10 cellular contexts compared by ENCODE assay signal in genomic region chr17:8192070-8192815, GRCh38. TPM values are rescaled to one million over a fixed set of nuclear protein-coding genes. Genes with fewer than 3 reads are reported as not detected.
DNase-seq lines count a peak whose midpoint lies in the region; ATAC-seq, FAIRE-seq and TF ChIP-seq lines count a peak whose summit lies in the region.
"Had no signal": no experiment of that assay in that cellular context is flagged by ENCODE, and none has a peak within 500 bp of the region (broad histone marks: within the 10 kb centered on the region; RNA-seq: fewer than 3 reads in every experiment).

No MANE protein-coding gene starts in this region.

- H3K9me3 ChIP-seq in CD4-positive, alpha-beta T cell (ENCODE audit: control insufficient read depth, low read length), result no peaks in the 10 kb centered on the region
- H3K9me3 ChIP-seq in small intestine (ENCODE audit: control insufficient read depth, low read depth), result no peaks in the 10 kb centered on the region

- ATAC-seq in CD4-positive, alpha-beta T cell (ENCODE audit: poor library complexity), result peak; percentile 37
- ATAC-seq in GM21526 (IDR thresholded peaks at IDR 0.05; ENCODE audit: low FRiP score, unreplicated experiment) (peak; percentile 21), HG03139 (IDR thresholded peaks at IDR 0.05; ENCODE audit: unreplicated experiment) (no peak)

- peaks cover 6% of the 10 kb centered on the region in 2 donors for H3K4me1 ChIP-seq in small intestine (ENCODE audit: control insufficient read depth in 2 of 2, insufficient read depth in 1 of 2, low read depth in 1 of 2, low read length in 1 of 2)

- WGBS in small intestine, 3 donors, result 12 to 31% (median 23%) methylated on average over 12 of the region's 12 CpGs

- intact Hi-C loops in CD4-positive, alpha-beta T cell (cut with DNase I, micrococcal nuclease), result loop anchor here in 1 of 2 experiments (5.0 kb wide), 1 partner anchor 95 kb away; the partner anchor contains the start of gene RANGRF

- no peaks in the 10 kb centered on the region for H3K27me3 ChIP-seq in CD4-positive, alpha-beta T cell (ENCODE audit: control insufficient read depth, insufficient read depth, low read length)
- H3K27me3 ChIP-seq in small intestine (ENCODE audit: control insufficient read depth in 2 of 2, insufficient read depth in 2 of 2, low read length in 2 of 2), result no peaks in the 10 kb centered on the region

- peaks cover 3% of the 10 kb centered on the region for H3K36me3 Mint-ChIP-seq in CD4-positive, alpha-beta T cell (ENCODE audit: low read depth)

- POLR2A ChIA-PET in CD4-positive, alpha-beta T cell (lab: Charles Lee), result interaction anchor here (0.6 to 10.5 kb wide), 11 partner anchors 8 to 103 kb away, joined by 3 to 153 read pairs (median 9); partner anchors contain the start of genes AURKB, CTC1 and SLC25A35

- no peak overlapping the region for H3K27ac Mint-ChIP-seq in CD4-positive, alpha-beta T cell
- H3K27ac Mint-ChIP-seq: stimulated activated naive CD8-positive, alpha-beta T cell treated with anti-CD3 and anti-CD28 coated beads, Interleukin-15, Interleukin-2, amounts not matched to agents 100 ng/mL and 50 ng/mL, for 24 hours had no signal

- CTCF ChIA-PET in CD4-positive, alpha-beta T cell (lab: Charles Lee), result interaction anchor here (1.0 to 1.2 kb wide), 3 partner anchors 36 to 98 kb away, joined by 3 to 4 read pairs (median 3); partner anchors contain the start of gene CTC1

- no peaks in the 10 kb centered on the region for H3K9me3 Mint-ChIP-seq in CD4-positive, alpha-beta T cell
- H3K9me3 Mint-ChIP-seq: stimulated activated naive CD8-positive, alpha-beta T cell treated with anti-CD3 and anti-CD28 coated beads, Interleukin-15, Interleukin-2, amounts not matched to agents 100 ng/mL and 50 ng/mL, for 24 hours had no signal

- no peak for TF ChIP-seq CTCF in CD4-positive, alpha-beta T cell (IDR thresholded peaks at IDR 0.05)
- TF ChIP-seq CTCF in coronary artery (IDR thresholded peaks at IDR 0.05), result no peak

- H3K4me3 ChIP-seq in coronary artery (peak overlapping the region; percentile 63), small intestine (ENCODE audit: low read depth in 1 of 2, low read length in 2 of 2) (no peak overlapping the region)

- peak in 5 of 10 experiments; percentile 19 to 40 (median 26) for DNase-seq in CD4-positive, alpha-beta T cell
- DNase-seq in NCI-H187 treated with DMSO at 0.1 percent for 48 hours (lab: John Stamatoyannopoulos, UW), result peak; percentile 82
- peak; percentile 74 for DNase-seq in T1000 (lab: John Stamatoyannopoulos, UW)
- DNase-seq in coronary artery (ENCODE audit: low spot score), result peak; percentile 93
- DNase-seq in islet precursor cell, result peak; percentile 96
- DNase-seq in small intestine, result peak; percentile 94

- no peaks in the 10 kb centered on the region for H3K36me3 ChIP-seq in small intestine (ENCODE audit: control insufficient read depth in 2 of 2, insufficient read depth in 2 of 2, low read length in 2 of 2)

- no peak overlapping the region for H3K4me3 Mint-ChIP-seq in CD4-positive, alpha-beta T cell
- H3K4me3 Mint-ChIP-seq: stimulated activated naive CD8-positive, alpha-beta T cell treated with anti-CD3 and anti-CD28 coated beads, Interleukin-15, Interleukin-2, amounts not matched to agents 100 ng/mL and 50 ng/mL, for 24 hours had no signal

- H3K4me1 Mint-ChIP-seq in CD4-positive, alpha-beta T cell (ENCODE audit: low read depth), result peaks cover 16% of the 10 kb centered on the region

- H3K27me3 Mint-ChIP-seq in CD4-positive, alpha-beta T cell, result no peaks in the 10 kb centered on the region
- H3K27me3 Mint-ChIP-seq: stimulated activated naive CD8-positive, alpha-beta T cell treated with anti-CD3 and anti-CD28 coated beads, Interleukin-15, Interleukin-2, amounts not matched to agents 100 ng/mL and 50 ng/mL, for 24 hours had no signal

- H3K27ac ChIP-seq in CD4-positive, alpha-beta T cell (ENCODE audit: low read depth, low read length), result peak overlapping the region; percentile 22
- H3K27ac ChIP-seq in coronary artery (peak overlapping the region; percentile 82 to 91), small intestine (ENCODE audit: low read depth in 1 of 2, low read length in 1 of 2) (peak overlapping the region; percentile 48 to 92)
- H3K27ac ChIP-seq: KMS-11 had no signal

- FAIRE-seq in small intestine (lab: Jason Lieb, UNC), result no peak

RNA-seq across cellular contexts. Expression of gene BORCS6, which starts 2.3 kb away (rescaled TPM):
- total RNA-seq in CD4-positive, alpha-beta T cell, result 1 to 10 TPM; 6.1 to 6.4 TPM
- polyA plus RNA-seq in small intestine, result 10 to 100 TPM in 2 of 3 donors, 1 to 10 TPM in 1; 9.8 to 13.8 (median 11.8) TPM

RNA-seq across cellular contexts. Expression of gene TMEM107, which starts 16.1 kb away (rescaled TPM):
- total RNA-seq in CD4-positive, alpha-beta T cell, result 10 to 100 TPM; 12.2 to 12.9 TPM
- polyA plus RNA-seq in small intestine, result 10 to 100 TPM in 1 of 3 donors, 1 to 10 TPM in 1, under 1 TPM in 1; 0.89 to 14.9 (median 1.4) TPM

RNA-seq across cellular contexts. Expression of gene AURKB, which starts 18.1 kb away (rescaled TPM):
- total RNA-seq in CD4-positive, alpha-beta T cell, result 1 to 10 TPM in 1 of 2 experiments, under 1 TPM in 1; 0.56 to 1.4 TPM
- 10 to 100 TPM in 1 of 3 donors, 1 to 10 TPM in 2; 4.9 to 48.4 (median 5.1) TPM for polyA plus RNA-seq in small intestine

RNA-seq across cellular contexts. Expression of gene VAMP2, which starts 29.5 kb away (rescaled TPM):
- 100 to 1,000 TPM; 351 to 366 TPM for total RNA-seq in CD4-positive, alpha-beta T cell
- polyA plus RNA-seq in small intestine, result 10 to 100 TPM; 27.5 to 47.3 (median 46.2) TPM

RNA-seq across cellular contexts. Expression of gene PER1, which starts 40.0 kb away (rescaled TPM):
- 1,000 to 10,000 TPM; 1,723 to 1,794 TPM for total RNA-seq in CD4-positive, alpha-beta T cell
- 10 to 100 TPM; 47.8 to 79.4 (median 60.1) TPM for polyA plus RNA-seq in small intestine

Comparison
In these comparisons a context has a peak if more than half of its experiments do, and no peak if none do; other contexts are left out.
1. H3K27ac ChIP-seq: peak in every context shown above with its lines; median percentile 86 in coronary artery; 70 in small intestine; 22 in CD4-positive, alpha-beta T cell.